ENCODE assay signal across 17 cellular contexts in genomic region chr1:62181531-62181930, GRCh38. TPM values are rescaled to one million over a fixed set of nuclear protein-coding genes. Genes with fewer than 3 reads are reported as not detected.
"Had no signal": no experiment of that assay in that cellular context is flagged by ENCODE, and none has a peak within 500 bp of the region (broad histone marks: within the 10 kb centered on the region; RNA-seq: fewer than 3 reads in every experiment).

No MANE protein-coding gene starts in this region.

- H3K4me1 ChIP-seq: sigmoid colon, uterus had no signal

- H3K9me3 ChIP-seq: ovary, sigmoid colon, thoracic aorta, uterus had no signal

- H3K36me3 ChIP-seq: ovary, sigmoid colon, thoracic aorta, uterus had no signal

- DNase-seq: activated CD4-positive, alpha-beta memory T cell treated with anti-CD3 and anti-CD28 coated beads, Interleukin-2, amount 10 ng/mL, durations not matched to agents 7 days and 5 days; activated effector memory CD4-positive, alpha-beta T cell treated with anti-CD3 and anti-CD28 coated beads, Interleukin-2, amount 50 U/mL, for 16 hours; activated T-cell treated with anti-CD3 and anti-CD28 coated beads, Interleukin-2, amount 50 U/mL, for 4 hours; caudate nucleus; foreskin fibroblast; hypothalamus; immature natural killer cell; mesenchymal stem cell; nephron progenitor cell; ovary; sigmoid colon; stimulated activated CD4-positive, alpha-beta T cell treated with anti-CD3 and anti-CD28 coated beads, Interleukin-12 subunit alpha, Interleukin-12 subunit beta, amount 100 ng/mL, for 4 hours; stimulated activated CD4-positive, alpha-beta T cell treated with anti-CD3 and anti-CD28 coated beads, Interleukin-2, amount 100 ng/mL, for 24 hours; T-helper 1 cell; T1000; uterus had no signal

- H3K4me3 ChIP-seq: ovary, sigmoid colon, thoracic aorta, uterus had no signal

- H3K27me3 ChIP-seq: ovary, sigmoid colon, uterus had no signal

- H3K27ac ChIP-seq: ovary, sigmoid colon, thoracic aorta, uterus had no signal

RNA-seq across cellular contexts. Expression of gene L1TD1, which starts 13.1 kb away (rescaled TPM):
- polyA plus RNA-seq: immature natural killer cell had no signal
